ENCODE assay signal across 1 cellular context in the genomic region with DNA sequence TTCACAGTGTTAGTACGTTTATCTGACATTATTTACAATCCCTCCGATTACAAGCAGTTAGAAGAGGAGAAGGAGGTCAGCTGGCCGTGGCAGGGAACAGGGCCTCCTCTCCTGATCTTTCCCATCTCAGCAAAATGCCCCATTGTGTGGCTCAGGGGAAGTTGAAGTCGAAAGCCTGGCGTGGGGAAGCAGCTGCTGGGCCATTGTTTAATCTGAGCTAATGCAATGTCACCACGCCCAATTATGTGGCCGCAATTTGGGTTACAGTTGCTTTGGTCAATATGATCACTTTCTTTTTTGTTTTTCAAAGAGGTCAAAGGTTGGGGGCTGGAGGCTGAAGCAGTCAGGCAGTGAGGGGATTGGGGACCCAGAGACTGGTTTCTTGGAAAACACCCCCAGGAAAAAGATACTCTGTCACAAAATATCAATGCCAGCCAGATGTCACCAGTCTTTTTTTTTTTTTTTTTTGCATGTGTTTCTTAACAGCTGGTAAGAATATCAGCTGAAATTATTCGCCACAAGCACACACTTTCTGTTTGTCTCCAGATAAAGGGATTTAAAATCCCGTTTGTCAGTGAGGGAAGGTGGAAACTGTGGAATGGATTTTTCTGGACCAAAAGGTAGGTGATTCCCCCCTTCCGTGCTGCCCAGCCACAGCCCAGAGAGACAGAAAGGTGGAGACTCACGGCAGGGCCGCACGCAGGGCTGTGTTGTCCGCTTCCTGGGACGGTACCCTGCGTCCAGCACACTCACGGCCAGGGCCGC.
TF ChIP-seq lines count a peak whose summit lies in the region.

No MANE protein-coding gene starts in this region.

TF ChIP-seq in H1, 55 proteins besides CTCF, POLR2A, EP300 and RAD21 (continued from another document):
- TF ChIP-seq, protein P1, sequence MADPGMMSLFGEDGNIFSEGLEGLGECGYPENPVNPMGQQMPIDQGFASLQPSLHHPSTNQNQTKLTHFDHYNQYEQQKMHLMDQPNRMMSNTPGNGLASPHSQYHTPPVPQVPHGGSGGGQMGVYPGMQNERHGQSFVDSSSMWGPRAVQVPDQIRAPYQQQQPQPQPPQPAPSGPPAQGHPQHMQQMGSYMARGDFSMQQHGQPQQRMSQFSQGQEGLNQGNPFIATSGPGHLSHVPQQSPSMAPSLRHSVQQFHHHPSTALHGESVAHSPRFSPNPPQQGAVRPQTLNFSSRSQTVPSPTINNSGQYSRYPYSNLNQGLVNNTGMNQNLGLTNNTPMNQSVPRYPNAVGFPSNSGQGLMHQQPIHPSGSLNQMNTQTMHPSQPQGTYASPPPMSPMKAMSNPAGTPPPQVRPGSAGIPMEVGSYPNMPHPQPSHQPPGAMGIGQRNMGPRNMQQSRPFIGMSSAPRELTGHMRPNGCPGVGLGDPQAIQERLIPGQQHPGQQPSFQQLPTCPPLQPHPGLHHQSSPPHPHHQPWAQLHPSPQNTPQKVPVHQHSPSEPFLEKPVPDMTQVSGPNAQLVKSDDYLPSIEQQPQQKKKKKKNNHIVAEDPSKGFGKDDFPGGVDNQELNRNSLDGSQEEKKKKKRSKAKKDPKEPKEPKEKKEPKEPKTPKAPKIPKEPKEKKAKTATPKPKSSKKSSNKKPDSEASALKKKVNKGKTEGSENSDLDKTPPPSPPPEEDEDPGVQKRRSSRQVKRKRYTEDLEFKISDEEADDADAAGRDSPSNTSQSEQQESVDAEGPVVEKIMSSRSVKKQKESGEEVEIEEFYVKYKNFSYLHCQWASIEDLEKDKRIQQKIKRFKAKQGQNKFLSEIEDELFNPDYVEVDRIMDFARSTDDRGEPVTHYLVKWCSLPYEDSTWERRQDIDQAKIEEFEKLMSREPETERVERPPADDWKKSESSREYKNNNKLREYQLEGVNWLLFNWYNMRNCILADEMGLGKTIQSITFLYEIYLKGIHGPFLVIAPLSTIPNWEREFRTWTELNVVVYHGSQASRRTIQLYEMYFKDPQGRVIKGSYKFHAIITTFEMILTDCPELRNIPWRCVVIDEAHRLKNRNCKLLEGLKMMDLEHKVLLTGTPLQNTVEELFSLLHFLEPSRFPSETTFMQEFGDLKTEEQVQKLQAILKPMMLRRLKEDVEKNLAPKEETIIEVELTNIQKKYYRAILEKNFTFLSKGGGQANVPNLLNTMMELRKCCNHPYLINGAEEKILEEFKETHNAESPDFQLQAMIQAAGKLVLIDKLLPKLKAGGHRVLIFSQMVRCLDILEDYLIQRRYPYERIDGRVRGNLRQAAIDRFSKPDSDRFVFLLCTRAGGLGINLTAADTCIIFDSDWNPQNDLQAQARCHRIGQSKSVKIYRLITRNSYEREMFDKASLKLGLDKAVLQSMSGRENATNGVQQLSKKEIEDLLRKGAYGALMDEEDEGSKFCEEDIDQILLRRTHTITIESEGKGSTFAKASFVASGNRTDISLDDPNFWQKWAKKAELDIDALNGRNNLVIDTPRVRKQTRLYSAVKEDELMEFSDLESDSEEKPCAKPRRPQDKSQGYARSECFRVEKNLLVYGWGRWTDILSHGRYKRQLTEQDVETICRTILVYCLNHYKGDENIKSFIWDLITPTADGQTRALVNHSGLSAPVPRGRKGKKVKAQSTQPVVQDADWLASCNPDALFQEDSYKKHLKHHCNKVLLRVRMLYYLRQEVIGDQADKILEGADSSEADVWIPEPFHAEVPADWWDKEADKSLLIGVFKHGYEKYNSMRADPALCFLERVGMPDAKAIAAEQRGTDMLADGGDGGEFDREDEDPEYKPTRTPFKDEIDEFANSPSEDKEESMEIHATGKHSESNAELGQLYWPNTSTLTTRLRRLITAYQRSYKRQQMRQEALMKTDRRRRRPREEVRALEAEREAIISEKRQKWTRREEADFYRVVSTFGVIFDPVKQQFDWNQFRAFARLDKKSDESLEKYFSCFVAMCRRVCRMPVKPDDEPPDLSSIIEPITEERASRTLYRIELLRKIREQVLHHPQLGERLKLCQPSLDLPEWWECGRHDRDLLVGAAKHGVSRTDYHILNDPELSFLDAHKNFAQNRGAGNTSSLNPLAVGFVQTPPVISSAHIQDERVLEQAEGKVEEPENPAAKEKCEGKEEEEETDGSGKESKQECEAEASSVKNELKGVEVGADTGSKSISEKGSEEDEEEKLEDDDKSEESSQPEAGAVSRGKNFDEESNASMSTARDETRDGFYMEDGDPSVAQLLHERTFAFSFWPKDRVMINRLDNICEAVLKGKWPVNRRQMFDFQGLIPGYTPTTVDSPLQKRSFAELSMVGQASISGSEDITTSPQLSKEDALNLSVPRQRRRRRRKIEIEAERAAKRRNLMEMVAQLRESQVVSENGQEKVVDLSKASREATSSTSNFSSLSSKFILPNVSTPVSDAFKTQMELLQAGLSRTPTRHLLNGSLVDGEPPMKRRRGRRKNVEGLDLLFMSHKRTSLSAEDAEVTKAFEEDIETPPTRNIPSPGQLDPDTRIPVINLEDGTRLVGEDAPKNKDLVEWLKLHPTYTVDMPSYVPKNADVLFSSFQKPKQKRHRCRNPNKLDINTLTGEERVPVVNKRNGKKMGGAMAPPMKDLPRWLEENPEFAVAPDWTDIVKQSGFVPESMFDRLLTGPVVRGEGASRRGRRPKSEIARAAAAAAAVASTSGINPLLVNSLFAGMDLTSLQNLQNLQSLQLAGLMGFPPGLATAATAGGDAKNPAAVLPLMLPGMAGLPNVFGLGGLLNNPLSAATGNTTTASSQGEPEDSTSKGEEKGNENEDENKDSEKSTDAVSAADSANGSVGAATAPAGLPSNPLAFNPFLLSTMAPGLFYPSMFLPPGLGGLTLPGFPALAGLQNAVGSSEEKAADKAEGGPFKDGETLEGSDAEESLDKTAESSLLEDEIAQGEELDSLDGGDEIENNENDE (IDR thresholded peaks at IDR 0.05; ENCODE audit: insufficient replicate concordance, low read length) = no peak
- no peak for TF ChIP-seq SP1 (IDR thresholded peaks at IDR 0.05; ENCODE audit: low read depth, low read length)
- no peak for TF ChIP-seq FOSL1 (IDR thresholded peaks at IDR 0.05; ENCODE audit: insufficient read depth, low read depth, low read length)
- no peak for TF ChIP-seq SIN3A (conservative IDR thresholded peaks at IDR 0.05 in 1 of 2, IDR thresholded peaks at IDR 0.05 in 1 of 2; ENCODE audit: low read depth in 1 of 2, low read length in 2 of 2)
- no peak for TF ChIP-seq TAF7 (optimal IDR thresholded peaks at IDR 0.05; ENCODE audit: borderline replicate concordance, low read depth, low read length)
- TF ChIP-seq GTF2F1 (IDR thresholded peaks at IDR 0.05; ENCODE audit: borderline replicate concordance, low read depth, low read length) = no peak
- TF ChIP-seq, protein P2, sequence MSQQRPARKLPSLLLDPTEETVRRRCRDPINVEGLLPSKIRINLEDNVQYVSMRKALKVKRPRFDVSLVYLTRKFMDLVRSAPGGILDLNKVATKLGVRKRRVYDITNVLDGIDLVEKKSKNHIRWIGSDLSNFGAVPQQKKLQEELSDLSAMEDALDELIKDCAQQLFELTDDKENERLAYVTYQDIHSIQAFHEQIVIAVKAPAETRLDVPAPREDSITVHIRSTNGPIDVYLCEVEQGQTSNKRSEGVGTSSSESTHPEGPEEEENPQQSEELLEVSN (IDR thresholded peaks at IDR 0.05) = no peak
- no peak for TF ChIP-seq RNF2 (IDR thresholded peaks at IDR 0.05; ENCODE audit: borderline replicate concordance, low read depth, low read length, missing control alignments, poor library complexity, severe bottlenecking)
- TF ChIP-seq, protein P3, sequence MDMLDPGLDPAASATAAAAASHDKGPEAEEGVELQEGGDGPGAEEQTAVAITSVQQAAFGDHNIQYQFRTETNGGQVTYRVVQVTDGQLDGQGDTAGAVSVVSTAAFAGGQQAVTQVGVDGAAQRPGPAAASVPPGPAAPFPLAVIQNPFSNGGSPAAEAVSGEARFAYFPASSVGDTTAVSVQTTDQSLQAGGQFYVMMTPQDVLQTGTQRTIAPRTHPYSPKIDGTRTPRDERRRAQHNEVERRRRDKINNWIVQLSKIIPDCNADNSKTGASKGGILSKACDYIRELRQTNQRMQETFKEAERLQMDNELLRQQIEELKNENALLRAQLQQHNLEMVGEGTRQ (IDR thresholded peaks at IDR 0.05; ENCODE audit: low read length) = no peak
